ENCODE assay signal across 8 cellular contexts in genomic region chrX:16836371-16836770, GRCh38. TPM values are rescaled to one million over a fixed set of nuclear protein-coding genes. Genes with fewer than 3 reads are reported as not detected.
DNase-seq lines count a peak whose midpoint lies in the region; ATAC-seq and TF ChIP-seq lines count a peak whose summit lies in the region.

No MANE protein-coding gene starts in this region.

- no peak overlapping the region for H3K27ac ChIP-seq in HCT116 (ENCODE audit: low read depth, low read length)
- H3K27ac ChIP-seq in lower lobe of right lung: no peak overlapping the region

- H3K4me1 ChIP-seq in HCT116 (ENCODE audit: control insufficient read depth in 1 of 2, insufficient read depth in 2 of 2, low read length in 2 of 2) (peaks cover 0 to 24% of the 10 kb centered on the region in 2 experiments; a peak in 3 of 4 replicates), lower lobe of right lung (no peaks in the 10 kb centered on the region)

- H3K9me2 ChIP-seq in HCT116 (ENCODE audit: insufficient read depth): no peaks in the 10 kb centered on the region

- BruUV-seq in HCT116 (replicated peaks; lab: Mats Ljungman, UMichigan): no TSS peak

- DNase-seq in CD14-positive monocyte (ENCODE audit: low spot score): peak; percentile 43
- DNase-seq in HCT116 (ENCODE audit: low read depth, low spot score): no peak
- no peak for DNase-seq in activated naive CD4-positive, alpha-beta T cell treated with anti-CD3 and anti-CD28 coated beads, Interleukin-2, amount 50 U/mL, for 72 hours (ENCODE audit: low spot score in 2 of 2)
- DNase-seq in lower lobe of right lung: peak; percentile 44
- DNase-seq in central memory CD4-positive, alpha-beta T cell: no peak

- peaks cover 0 to 35% (median 0%) of the 10 kb centered on the region in 3 donors for H3K27me3 Mint-ChIP-seq in CD14-positive monocyte (ENCODE audit: low read depth in 3 of 3)

- H4K20me1 ChIP-seq in HCT116 (ENCODE audit: insufficient read depth): no peaks in the 10 kb centered on the region

- H3K36me3 ChIP-seq in HCT116 (ENCODE audit: control insufficient read depth in 1 of 2, insufficient read depth in 2 of 2, low read length in 2 of 2) (peaks cover 6 to 21% of the 10 kb centered on the region in 2 experiments; a peak in 3 of 4 replicates), lower lobe of right lung (peaks cover 52% of the 10 kb centered on the region)

- H3K27me3 ChIP-seq in HCT116 (ENCODE audit: insufficient read depth, low read length) (no peaks in the 10 kb centered on the region), lower lobe of right lung (ENCODE audit: low read depth) (no peaks in the 10 kb centered on the region)

- RAD21 ChIA-PET in HCT116 (lab: Charles Lee; ENCODE audit: low non-redundant PET in 1 of 2, low total read pairs in 2 of 2, uncharacterized antibody in 2 of 2, unreplicated experiment in 2 of 2): no interaction called here

- peaks cover 0 to 1% (median 0%) of the 10 kb centered on the region in 7 donors for H3K9me3 Mint-ChIP-seq in CD14-positive monocyte
- H3K9me3 Mint-ChIP-seq in activated naive CD4-positive, alpha-beta T cell treated with anti-CD3 and anti-CD28 coated beads, Interleukin-2, amount 50 U/mL, for 72 hours: no peaks in the 10 kb centered on the region

- no peak for TF ChIP-seq POLR2A in HCT116 (IDR thresholded peaks at IDR 0.05; ENCODE audit: borderline replicate concordance, extremely low read depth, insufficient read depth, insufficient read length)

- CTCF ChIA-PET in HCT116 (lab: Charles Lee): no interaction called here

- H3K4me3 ChIP-seq in HCT116 (replicated peaks in 1 of 2; ENCODE audit: low read depth in 1 of 2, low read length in 2 of 2) (no peak overlapping the region), lower lobe of right lung (no peak overlapping the region)

- H3K4me2 ChIP-seq in HCT116 (ENCODE audit: low read length): no peak overlapping the region

- H3K36me3 Mint-ChIP-seq in CD14-positive monocyte: peaks cover 53 to 67% of the 10 kb centered on the region in 2 donors
- H3K36me3 Mint-ChIP-seq in activated naive CD4-positive, alpha-beta T cell treated with anti-CD3 and anti-CD28 coated beads, Interleukin-2, amount 50 U/mL, for 72 hours: no peaks in the 10 kb centered on the region

- peak; percentile 93 for ATAC-seq in HCT116
- peak; percentile 55 to 61 for ATAC-seq in activated naive CD4-positive, alpha-beta T cell treated with anti-CD3 and anti-CD28 coated beads, Interleukin-2, amount 50 U/mL, for 72 hours
- peak; percentile 48 to 72 for ATAC-seq in lower lobe of right lung
- ATAC-seq in GM19397 (IDR thresholded peaks at IDR 0.05; ENCODE audit: unreplicated experiment): no peak
- no peak for ATAC-seq in GM19023 (IDR thresholded peaks at IDR 0.05; ENCODE audit: unreplicated experiment)
- no peak for ATAC-seq in HG02840 (IDR thresholded peaks at IDR 0.05; ENCODE audit: low FRiP score, unreplicated experiment)

- no peak for TF ChIP-seq RAD21 in HCT116 (IDR thresholded peaks at IDR 0.05; ENCODE audit: low read depth)

- intact Hi-C loops in CD14-positive monocyte (cut with micrococcal nuclease): no loop called here
- intact Hi-C loops in HCT116 (cut with micrococcal nuclease): no loop called here
- intact Hi-C loops in lower lobe of right lung (cut with DNase I): no loop called here

- H3K9me3 ChIP-seq in HCT116 (ENCODE audit: control insufficient read depth in 1 of 2, insufficient read depth in 1 of 2, low read depth in 1 of 2, low read length in 2 of 2): no peaks in the 10 kb centered on the region
- H3K9me3 ChIP-seq in lower lobe of right lung: no peaks in the 10 kb centered on the region

- H3K9ac ChIP-seq in HCT116 (ENCODE audit: low read length): no peak overlapping the region

- H3K27ac Mint-ChIP-seq in CD14-positive monocyte: peak overlapping the region in 2 of 7 donors; percentile 10 to 71
- peak overlapping the region; percentile 68 to 79 for H3K27ac Mint-ChIP-seq in activated naive CD4-positive, alpha-beta T cell treated with anti-CD3 and anti-CD28 coated beads, Interleukin-2, amount 50 U/mL, for 72 hours

- H3K4me3 Mint-ChIP-seq in CD14-positive monocyte: no peak overlapping the region

- POLR2A ChIA-PET in HCT116 (lab: Charles Lee): no interaction called here

- H2AFZ ChIP-seq in HCT116 (ENCODE audit: low read depth, low read length, poor library complexity, severe bottlenecking): no peak overlapping the region

- H3K4me1 Mint-ChIP-seq in CD14-positive monocyte: peaks cover 2% of the 10 kb centered on the region

- H3K79me2 ChIP-seq in HCT116 (ENCODE audit: insufficient read depth, low read length): no peaks in the 10 kb centered on the region

- peak; percentile 31 for TF ChIP-seq CTCF in CD14-positive monocyte (IDR thresholded peaks at IDR 0.05)
- TF ChIP-seq CTCF in HCT116 (IDR thresholded peaks at IDR 0.05 in 2 of 3, conservative IDR thresholded peaks at IDR 0.05 in 1 of 3; ENCODE audit: borderline replicate concordance in 1 of 3, insufficient read depth in 1 of 3, low read depth in 2 of 3, low read length in 2 of 3): peak; percentile 19 to 45 (median 36); a peak in 4 of 6 replicates
- TF ChIP-seq CTCF in lower lobe of right lung (IDR thresholded peaks at IDR 0.05): peak; percentile 37

TF ChIP-seq in HCT116, 20 proteins besides CTCF, POLR2A, EP300 and RAD21:
- TF ChIP-seq MAX (IDR thresholded peaks at IDR 0.05): no peak
- no peak for TF ChIP-seq ZBTB33 (IDR thresholded peaks at IDR 0.05; ENCODE audit: extremely low read depth, insufficient replicate concordance, low read length)
- TF ChIP-seq CBX3 (IDR thresholded peaks at IDR 0.05; ENCODE audit: low read depth): no peak
- TF ChIP-seq EZH2 (IDR thresholded peaks at IDR 0.05): no peak

RNA-seq across cellular contexts. Expression of gene RBBP7, which starts 33.8 kb away (rescaled TPM):
- polyA plus RNA-seq in CD14-positive monocyte: 10 to 100 TPM; 52.6 to 56.8 TPM
- 146 TPM for total RNA-seq in HCT116 (2021; ENCODE audit: unreplicated experiment)
- polyA plus RNA-seq in HCT116 (2012): 89.4 and 146 TPM in 2 replicates
- total RNA-seq in activated naive CD4-positive, alpha-beta T cell treated with anti-CD3 and anti-CD28 coated beads, Interleukin-2, amount 50 U/mL, for 72 hours: 100 to 1,000 TPM; 185 to 197 TPM
- total RNA-seq in lower lobe of right lung: 61.7 TPM

RNA-seq across cellular contexts. Expression of gene TXLNG, which starts 50.1 kb away (rescaled TPM):
- 1 to 10 TPM; 3.7 to 4.1 TPM for polyA plus RNA-seq in CD14-positive monocyte
- 22.9 TPM for total RNA-seq in HCT116 (2021; ENCODE audit: unreplicated experiment)
- 6.8 and 9.9 TPM in 2 replicates for polyA plus RNA-seq in HCT116 (2012)
- total RNA-seq in activated naive CD4-positive, alpha-beta T cell treated with anti-CD3 and anti-CD28 coated beads, Interleukin-2, amount 50 U/mL, for 72 hours: 10 to 100 TPM; 11.0 to 16.7 TPM
- total RNA-seq in lower lobe of right lung: 11.2 TPM

Comparison
In these comparisons a context has a peak if more than half of its experiments do, and no peak if none do; other contexts are left out.
1. DNase-seq: peak in CD14-positive monocyte (single experiment) and lower lobe of right lung (single experiment); none in HCT116 (single experiment), activated naive CD4-positive, alpha-beta T cell treated with anti-CD3 and anti-CD28 coated beads, Interleukin-2, amount 50 U/mL, for 72 hours (0 of 2) and central memory CD4-positive, alpha-beta T cell (single experiment).
2. ATAC-seq: peak in HCT116 (single experiment), activated naive CD4-positive, alpha-beta T cell treated with anti-CD3 and anti-CD28 coated beads, Interleukin-2, amount 50 U/mL, for 72 hours (2 of 2) and lower lobe of right lung (2 of 2); none in GM19397 (single experiment), GM19023 (single experiment) and HG02840 (single experiment).
3. Peak in every context shown above with its lines, with median percentiles within 50 percentile points of each other: CTCF ChIP-seq.